Comparison of ENCODE assay signal across 17 cellular contexts in genomic region chr3:14980689-14981088, GRCh38. TPM values are rescaled to one million over a fixed set of nuclear protein-coding genes. Genes with fewer than 3 reads are reported as not detected.
DNase-seq lines count a peak whose midpoint lies in the region; ATAC-seq and TF ChIP-seq lines count a peak whose summit lies in the region.
"Had no signal": no experiment of that assay in that cellular context is flagged by ENCODE, and none has a peak within 500 bp of the region (broad histone marks: within the 10 kb centered on the region; RNA-seq: fewer than 3 reads in every experiment).

No MANE protein-coding gene starts in this region.

- peaks cover 7% of the 10 kb centered on the region for H3K9me3 ChIP-seq in psoas muscle

- POLR2A ChIA-PET in T-cell (lab: Charles Lee) = interaction anchor here in 1 of 2 donors (0.5 kb wide), 1 partner anchor 14 kb away, joined by 6 read pairs; no protein-coding TSS in a partner anchor

- H3K4me3 ChIP-seq in GM12864 (ENCODE audit: low read depth, low read length) = no peak overlapping the region
- no peak overlapping the region for H3K4me3 ChIP-seq in psoas muscle

- peak overlapping the region; percentile 22 to 27 for H3K27ac Mint-ChIP-seq in effector memory CD8-positive, alpha-beta T cell
- no peak overlapping the region for H3K27ac Mint-ChIP-seq in T-cell
- H3K27ac Mint-ChIP-seq: activated naive CD8-positive, alpha-beta T cell treated with anti-CD3 and anti-CD28 coated beads for 36 hours; HFFc6 had no signal

- H3K36me3 ChIP-seq in psoas muscle (ENCODE audit: insufficient read depth in 1 of 2, low read depth in 1 of 2) = no peaks in the 10 kb centered on the region

- TF ChIP-seq CTCF in GM12864 (IDR thresholded peaks at IDR 0.05; ENCODE audit: low read depth, low read length, missing control alignments) (no peak), psoas muscle (IDR thresholded peaks at IDR 0.05) (no peak)

- peaks cover 5% of the 10 kb centered on the region for H3K4me1 ChIP-seq in psoas muscle
- H3K4me1 ChIP-seq: parathyroid adenoma had no signal

- no peak overlapping the region for H3K4me3 Mint-ChIP-seq in effector memory CD8-positive, alpha-beta T cell
- no peak overlapping the region for H3K4me3 Mint-ChIP-seq in T-cell
- H3K4me3 Mint-ChIP-seq: activated naive CD8-positive, alpha-beta T cell treated with anti-CD3 and anti-CD28 coated beads for 36 hours; HFFc6 had no signal

- 87 to 88% (median 87%) methylated on average over 4 of the region's 4 CpGs for WGBS in psoas muscle, 3 donors

- intact Hi-C loops in psoas muscle (cut with DNase I) = no loop called here

- no peaks in the 10 kb centered on the region for H3K36me3 Mint-ChIP-seq in effector memory CD8-positive, alpha-beta T cell (ENCODE audit: insufficient read depth)
- H3K36me3 Mint-ChIP-seq in T-cell = peaks cover 35% of the 10 kb centered on the region

- peaks cover 5 to 43% of the 10 kb centered on the region in 2 donors for H3K4me1 Mint-ChIP-seq in effector memory CD8-positive, alpha-beta T cell (ENCODE audit: low read depth in 2 of 2)
- H3K4me1 Mint-ChIP-seq in T-cell = peaks cover 46 to 61% (median 52%) of the 10 kb centered on the region in 3 donors

- CTCF ChIA-PET in T-cell (lab: Charles Lee) = interaction anchor here (0.7 kb wide), 2 partner anchors 27 kb away, joined by 3 read pairs; no protein-coding TSS in a partner anchor

- ATAC-seq in HG02852 (IDR thresholded peaks at IDR 0.05; ENCODE audit: unreplicated experiment) = peak; percentile 69
- no peak for ATAC-seq in effector memory CD8-positive, alpha-beta T cell (replicated peaks)
- ATAC-seq in GM19328 (IDR thresholded peaks at IDR 0.05; ENCODE audit: unreplicated experiment) = no peak
- ATAC-seq in T-cell (replicated peaks in 1 of 4) = no peak
- ATAC-seq in psoas muscle = no peak
- ATAC-seq: Right ventricle myocardium inferior had no signal

- H3K27me3 Mint-ChIP-seq in effector memory CD8-positive, alpha-beta T cell = no peaks in the 10 kb centered on the region
- no peaks in the 10 kb centered on the region for H3K27me3 Mint-ChIP-seq in T-cell
- H3K27me3 Mint-ChIP-seq: activated naive CD8-positive, alpha-beta T cell treated with anti-CD3 and anti-CD28 coated beads for 36 hours had no signal

- H3K27ac ChIP-seq in psoas muscle = no peak overlapping the region
- H3K27ac ChIP-seq: parathyroid adenoma had no signal

- no peaks in the 10 kb centered on the region for H3K9me3 Mint-ChIP-seq in effector memory CD8-positive, alpha-beta T cell
- H3K9me3 Mint-ChIP-seq in T-cell = peaks cover 0 to 7% (median 2%) of the 10 kb centered on the region in 3 donors

- DNase-seq in GM12864 (ENCODE audit: low read depth) = peak; percentile 18
- peak; percentile 26 to 59 for DNase-seq in NOMO-1 (lab: John Stamatoyannopoulos, UW; ENCODE audit: unreplicated experiment in 2 of 2)
- no peak for DNase-seq in effector memory CD8-positive, alpha-beta T cell
- no peak for DNase-seq in T-helper 1 cell
- no peak for DNase-seq in T-cell
- no peak for DNase-seq in psoas muscle
- DNase-seq: activated naive CD8-positive, alpha-beta T cell treated with anti-CD3 and anti-CD28 coated beads for 36 hours; effector memory CD4-positive, alpha-beta T cell; foreskin fibroblast; HFFc6; NCI-H1694 treated with DMSO at 0.1 percent for 48 hours; NCI-H510A treated with DMSO at 0.1 percent for 48 hours; stimulated activated CD4-positive, alpha-beta T cell treated with anti-CD3 and anti-CD28 coated beads, Interleukin-15, amount 100 ng/mL, for 24 hours had no signal

- no peaks in the 10 kb centered on the region for H3K27me3 ChIP-seq in psoas muscle (ENCODE audit: insufficient read depth in 3 of 3, low read length in 2 of 3)

RNA-seq across cellular contexts. Expression of gene NR2C2, which starts 33.3 kb away (rescaled TPM):
- 10 to 100 TPM; 54.9 to 93.1 (median 85.2) TPM for total RNA-seq in T-cell
- 10 to 100 TPM; 28.3 to 37.1 (median 32.8) TPM for total RNA-seq in psoas muscle
- 10 to 100 TPM in 1 of 3 donors, 1 to 10 TPM in 2; 8.7 to 12.8 (median 9.2) TPM for polyA plus RNA-seq in psoas muscle

Comparison
In these comparisons a context has a peak if more than half of its experiments do, and no peak if none do; other contexts are left out.
1. DNase-seq: peak in GM12864 (single experiment) and NOMO-1 (2 of 2); none in effector memory CD8-positive, alpha-beta T cell (0 of 3), T-helper 1 cell (0 of 5), T-cell (0 of 34) and psoas muscle (0 of 2).
2. H3K27ac Mint-ChIP-seq: peak in effector memory CD8-positive, alpha-beta T cell (2 of 2); none in T-cell (0 of 2).